ENCODE assay signal across 39 cellular contexts in the genomic region with DNA sequence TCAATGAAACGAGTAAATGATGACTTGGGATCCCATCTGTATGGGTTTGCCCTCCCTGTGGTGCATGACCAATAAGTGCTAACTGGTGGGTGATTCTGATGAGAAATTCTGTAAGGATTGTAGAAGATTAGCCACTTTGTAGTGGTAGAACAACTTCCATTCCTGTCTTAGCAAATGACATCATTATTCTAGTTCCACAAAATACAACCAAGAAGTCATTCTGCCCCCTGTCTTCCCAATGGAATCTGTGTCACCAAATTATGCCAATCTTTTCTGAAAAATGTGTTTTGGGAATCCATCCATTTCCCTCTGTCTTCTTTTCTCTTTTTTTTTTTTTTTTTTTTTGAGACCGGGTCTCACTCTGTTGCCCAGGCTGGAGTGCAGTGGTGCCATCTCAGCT. TPM values are rescaled to one million over a fixed set of nuclear protein-coding genes. Genes with fewer than 3 reads are reported as not detected.
"Had no signal": no experiment of that assay in that cellular context is flagged by ENCODE, and none has a peak within 500 bp of the region (broad histone marks: within the 10 kb centered on the region; RNA-seq: fewer than 3 reads in every experiment).

No MANE protein-coding gene starts in this region.

- H3K36me3 Mint-ChIP-seq: activated CD4-positive, alpha-beta memory T cell treated with anti-CD3 and anti-CD28 coated beads for 36 hours; activated naive CD4-positive, alpha-beta T cell treated with anti-CD3 and anti-CD28 coated beads, Interleukin-2, amount 50 U/mL, for 72 hours; activated naive CD8-positive, alpha-beta T cell treated with anti-CD3 and anti-CD28 coated beads, Interleukin-2, amount 10 ng/mL, durations not matched to agents 7 days and 5 days; brain had no signal

- H3K27me3 Mint-ChIP-seq: activated B cell treated with CpG ODN at 0.5 μM for 24 hours; activated CD4-positive, alpha-beta memory T cell treated with anti-CD3 and anti-CD28 coated beads for 36 hours; activated CD8-positive, alpha-beta T cell treated with anti-CD3 and anti-CD28 coated beads for 36 hours; activated naive CD8-positive, alpha-beta T cell treated with anti-CD3 and anti-CD28 coated beads, Interleukin-2, amount 50 U/mL, for 24 hours; brain; central memory CD8-positive, alpha-beta T cell had no signal

- FAIRE-seq: bronchial epithelial cell, TTC549 had no signal

- DNase-seq: activated B cell treated with CpG ODN at 0.5 μM for 24 hours; activated CD4-positive, alpha-beta memory T cell treated with anti-CD3 and anti-CD28 coated beads for 36 hours; activated CD4-positive, alpha-beta T cell treated with anti-CD3 and anti-CD28 coated beads for 4 hours; activated CD4-positive, alpha-beta T cell treated with anti-CD3 and anti-CD28 coated beads, Interleukin-2, amount 10 ng/mL, durations not matched to agents 24 days and 14 days; activated CD4-positive, alpha-beta T cell treated with anti-CD3 and anti-CD28 coated beads, Interleukin-2, amount 50 U/mL, for 1 hour; activated CD4-positive, alpha-beta T cell treated with anti-CD3 and anti-CD28 coated beads, Interleukin-2, amount 50 U/mL, for 4 hours; activated CD4-positive, CD25-positive, alpha-beta regulatory T cell treated with anti-CD3 and anti-CD28 coated beads, Interleukin-2, amount 50 U/mL, for 72 hours; activated CD8-positive, alpha-beta memory T cell treated with anti-CD3 and anti-CD28 coated beads, Interleukin-2, amount 50 U/mL, for 4 hours; activated CD8-positive, alpha-beta T cell treated with anti-CD3 and anti-CD28 coated beads for 36 hours; activated effector memory CD4-positive, alpha-beta T cell treated with anti-CD3 and anti-CD28 coated beads, Interleukin-2, amount 50 U/mL, for 16 hours; activated gamma-delta T cell treated with Interleukin-2 at 50 U/mL for 16 hours; activated naive CD4-positive, alpha-beta T cell; activated naive CD4-positive, alpha-beta T cell treated with anti-CD3 and anti-CD28 coated beads for 36 hours; activated naive CD4-positive, alpha-beta T cell treated with anti-CD3 and anti-CD28 coated beads, Interleukin-2, amount 50 U/mL, for 16 hours; activated naive CD8-positive, alpha-beta T cell treated with anti-CD3 and anti-CD28 coated beads, Interleukin-2, amount 10 ng/mL, durations not matched to agents 7 days and 5 days; activated naive CD8-positive, alpha-beta T cell treated with anti-CD3 and anti-CD28 coated beads, Interleukin-2, amount 50 U/mL, for 24 hours; activated T-cell treated with anti-CD3 and anti-CD28 coated beads for 4 hours; activated T-cell treated with anti-CD3 and anti-CD28 coated beads, Interleukin-2, amount 50 U/mL, for 1 hour; activated T-cell treated with anti-CD3 and anti-CD28 coated beads, Interleukin-2, amount 50 U/mL, for 4 hours; activated T-cell treated with anti-CD3 and anti-CD28 coated beads, Interleukin-2, amount 50 U/mL, for 72 hours; amygdala; anterior cingulate cortex; caudate nucleus; cerebellar nuclear complex; T-helper 2 cell; T-helper 9 cell had no signal

- H3K36me3 ChIP-seq: ascending aorta, cardiac muscle cell had no signal

- ATAC-seq: activated CD8-positive, alpha-beta T cell treated with anti-CD3 and anti-CD28 coated beads for 36 hours; activated naive CD4-positive, alpha-beta T cell treated with anti-CD3 and anti-CD28 coated beads, Interleukin-2, amount 50 U/mL, for 72 hours; activated naive CD8-positive, alpha-beta T cell treated with anti-CD3 and anti-CD28 coated beads, Interleukin-2, amount 50 U/mL, for 24 hours; activated T-cell treated with anti-CD3 and anti-CD28 coated beads, Interleukin-2, amount 50 U/mL, for 4 hours; activated T-cell treated with anti-CD3 and anti-CD28 coated beads, Interleukin-2, amount 50 U/mL, for 72 hours; activated T-helper 17 cell treated with anti-CD3 and anti-CD28 coated beads, Interleukin-2, amount 50 U/mL, for 72 hours had no signal

- H3K27ac Mint-ChIP-seq: activated B cell treated with CpG ODN at 0.5 μM for 24 hours; activated CD4-positive, alpha-beta memory T cell treated with anti-CD3 and anti-CD28 coated beads for 36 hours; activated CD4-positive, alpha-beta T cell treated with anti-CD3 and anti-CD28 coated beads, Interleukin-2, amount 10 ng/mL, durations not matched to agents 24 days and 14 days; activated CD8-positive, alpha-beta T cell treated with anti-CD3 and anti-CD28 coated beads for 36 hours; activated naive CD4-positive, alpha-beta T cell treated with anti-CD3 and anti-CD28 coated beads for 36 hours; activated naive CD4-positive, alpha-beta T cell treated with anti-CD3 and anti-CD28 coated beads, Interleukin-2, amount 50 U/mL, for 72 hours; activated naive CD8-positive, alpha-beta T cell treated with anti-CD3 and anti-CD28 coated beads, Interleukin-2, amount 10 ng/mL, durations not matched to agents 7 days and 5 days; activated naive CD8-positive, alpha-beta T cell treated with anti-CD3 and anti-CD28 coated beads, Interleukin-2, amount 50 U/mL, for 24 hours; activated T-cell treated with anti-CD3 and anti-CD28 coated beads, Interleukin-2, amount 50 U/mL, for 72 hours; activated T-helper 1 cell treated with anti-CD3 and anti-CD28 coated beads, Interleukin-12 subunit alpha, Interleukin-12 subunit beta, Interleukin-2, Interleukin-4 antibody, amounts not matched to agents 30 ng/mL and 10 ng/mL and 1 ng/mL, durations not matched to agents 14 hours and 24 hours and 36 hours; activated T-helper 17 cell treated with anti-CD3 and anti-CD28 coated beads, Interleukin-2, amount 50 U/mL, for 72 hours; T-helper 1 cell treated with Interleukin-12 subunit alpha and Interleukin-12 subunit beta and Interleukin-4 antibody, amounts not matched to agents 30 μg/mL and 1 μg/mL, for 36 hours; T-helper 2 cell treated with Interferon-gamma antibody and Interleukin-4, amounts not matched to agents 5 μg/mL and 100 μg/mL, for 36 hours had no signal

- H3K9me3 Mint-ChIP-seq: activated B cell treated with CpG ODN at 0.5 μM for 24 hours; activated CD4-positive, alpha-beta memory T cell treated with anti-CD3 and anti-CD28 coated beads for 36 hours; activated CD4-positive, alpha-beta T cell treated with anti-CD3 and anti-CD28 coated beads, Interleukin-2, amount 10 ng/mL, durations not matched to agents 24 days and 14 days; activated CD8-positive, alpha-beta T cell treated with anti-CD3 and anti-CD28 coated beads for 36 hours; activated naive CD4-positive, alpha-beta T cell treated with anti-CD3 and anti-CD28 coated beads for 36 hours; activated naive CD4-positive, alpha-beta T cell treated with anti-CD3 and anti-CD28 coated beads, Interleukin-2, amount 50 U/mL, for 72 hours; activated naive CD8-positive, alpha-beta T cell treated with anti-CD3 and anti-CD28 coated beads, Interleukin-2, amount 10 ng/mL, durations not matched to agents 7 days and 5 days; activated naive CD8-positive, alpha-beta T cell treated with anti-CD3 and anti-CD28 coated beads, Interleukin-2, amount 50 U/mL, for 24 hours; activated T-helper 1 cell treated with anti-CD3 and anti-CD28 coated beads, Interleukin-12 subunit alpha, Interleukin-12 subunit beta, Interleukin-2, Interleukin-4 antibody, amounts not matched to agents 30 ng/mL and 10 ng/mL and 1 ng/mL, durations not matched to agents 14 hours and 24 hours and 36 hours; central memory CD8-positive, alpha-beta T cell; T-helper 1 cell treated with Interleukin-12 subunit alpha and Interleukin-12 subunit beta and Interleukin-4 antibody, amounts not matched to agents 30 μg/mL and 1 μg/mL, for 36 hours; T-helper 2 cell treated with Interferon-gamma antibody and Interleukin-4, amounts not matched to agents 5 μg/mL and 100 μg/mL, for 36 hours had no signal

- H3K4me3 Mint-ChIP-seq: activated B cell treated with CpG ODN at 0.5 μM for 24 hours; activated CD4-positive, alpha-beta memory T cell treated with anti-CD3 and anti-CD28 coated beads for 36 hours; activated CD4-positive, alpha-beta T cell treated with anti-CD3 and anti-CD28 coated beads, Interleukin-2, amount 10 ng/mL, durations not matched to agents 24 days and 14 days; activated CD8-positive, alpha-beta T cell treated with anti-CD3 and anti-CD28 coated beads for 36 hours; activated naive CD4-positive, alpha-beta T cell treated with anti-CD3 and anti-CD28 coated beads for 36 hours; activated naive CD8-positive, alpha-beta T cell treated with anti-CD3 and anti-CD28 coated beads, Interleukin-2, amount 10 ng/mL, durations not matched to agents 7 days and 5 days; activated naive CD8-positive, alpha-beta T cell treated with anti-CD3 and anti-CD28 coated beads, Interleukin-2, amount 50 U/mL, for 24 hours; activated T-cell treated with anti-CD3 and anti-CD28 coated beads, Interleukin-2, amount 50 U/mL, for 4 hours; activated T-cell treated with anti-CD3 and anti-CD28 coated beads, Interleukin-2, amount 50 U/mL, for 72 hours; activated T-helper 1 cell treated with anti-CD3 and anti-CD28 coated beads, Interleukin-12 subunit alpha, Interleukin-12 subunit beta, Interleukin-2, Interleukin-4 antibody, amounts not matched to agents 30 ng/mL and 10 ng/mL and 1 ng/mL, durations not matched to agents 14 hours and 24 hours and 36 hours; activated T-helper 17 cell treated with anti-CD3 and anti-CD28 coated beads, Interleukin-2, amount 50 U/mL, for 72 hours; brain; central memory CD8-positive, alpha-beta T cell; T-helper 1 cell treated with Interleukin-12 subunit alpha and Interleukin-12 subunit beta and Interleukin-4 antibody, amounts not matched to agents 30 μg/mL and 1 μg/mL, for 36 hours; T-helper 2 cell treated with Interferon-gamma antibody and Interleukin-4, amounts not matched to agents 5 μg/mL and 100 μg/mL, for 36 hours had no signal

- H3K4me1 Mint-ChIP-seq: activated T-helper 17 cell treated with anti-CD3 and anti-CD28 coated beads, Interleukin-2, amount 50 U/mL, for 72 hours; central memory CD8-positive, alpha-beta T cell had no signal

- H3K4me3 ChIP-seq: ascending aorta, cardiac muscle cell had no signal

- H3K27me3 ChIP-seq: ascending aorta, cardiac muscle cell had no signal

- H3K27ac ChIP-seq: ascending aorta, cardiac muscle cell, VCaP had no signal

- H3K9me3 ChIP-seq: ascending aorta had no signal

RNA-seq across cellular contexts. Expression of gene SLC38A11, which starts 48.4 kb away (rescaled TPM):
- total RNA-seq: activated CD4-positive, alpha-beta memory T cell treated with anti-CD3 and anti-CD28 coated beads for 36 hours; activated CD4-positive, alpha-beta T cell treated with anti-CD3 and anti-CD28 coated beads, Interleukin-2, amount 10 ng/mL, durations not matched to agents 24 days and 14 days; activated CD8-positive, alpha-beta memory T cell treated with anti-CD3 and anti-CD28 coated beads for 36 hours; activated CD8-positive, alpha-beta T cell treated with anti-CD3 and anti-CD28 coated beads for 36 hours; activated naive CD4-positive, alpha-beta T cell treated with anti-CD3 and anti-CD28 coated beads for 36 hours; activated naive CD4-positive, alpha-beta T cell treated with anti-CD3 and anti-CD28 coated beads, Interleukin-2, amount 50 U/mL, for 72 hours; activated naive CD8-positive, alpha-beta T cell treated with anti-CD3 and anti-CD28 coated beads, Interleukin-2, amount 10 ng/mL, durations not matched to agents 7 days and 5 days; activated T-cell treated with anti-CD3 and anti-CD28 coated beads, Interleukin-2, amount 50 U/mL, for 4 hours; activated T-cell treated with anti-CD3 and anti-CD28 coated beads, Interleukin-2, amount 50 U/mL, for 72 hours; activated T-helper 1 cell treated with anti-CD3 and anti-CD28 coated beads, Interleukin-12 subunit alpha, Interleukin-12 subunit beta, Interleukin-2, Interleukin-4 antibody, amounts not matched to agents 30 ng/mL and 10 ng/mL and 1 ng/mL, durations not matched to agents 14 hours and 24 hours and 36 hours; activated T-helper 17 cell treated with anti-CD3 and anti-CD28 coated beads, Interleukin-2, amount 50 U/mL, for 72 hours; ascending aorta; bronchial epithelial cell; cardiac muscle cell had no signal
- polyA plus RNA-seq: cardiac muscle cell had no signal
